ENCODE assay signal across 11 cellular contexts in genomic region chr6:106972500-106972899, GRCh38. TPM values are rescaled to one million over a fixed set of nuclear protein-coding genes. Genes with fewer than 3 reads are reported as not detected.
DNase-seq lines count a peak whose midpoint lies in the region; ATAC-seq, FAIRE-seq and TF ChIP-seq lines count a peak whose summit lies in the region.
"Had no signal": no experiment of that assay in that cellular context is flagged by ENCODE, and none has a peak within 500 bp of the region (broad histone marks: within the 10 kb centered on the region; RNA-seq: fewer than 3 reads in every experiment).

No MANE protein-coding gene starts in this region.

- no peaks in the 10 kb centered on the region for H3K9me3 Mint-ChIP-seq in astrocyte (ENCODE audit: unreplicated experiment)

- H3K4me1 Mint-ChIP-seq in astrocyte (ENCODE audit: low read depth, unreplicated experiment), result no peaks in the 10 kb centered on the region

- H3K4me1 ChIP-seq in astrocyte (ENCODE audit: insufficient read depth, low read length), result no peaks in the 10 kb centered on the region
- peaks cover 14% of the 10 kb centered on the region for H3K4me1 ChIP-seq in mononuclear cell (ENCODE audit: insufficient read depth, low read length)

- H3K36me3 ChIP-seq in astrocyte (ENCODE audit: insufficient read depth, low read length) (no peaks in the 10 kb centered on the region), MG63 (no peaks in the 10 kb centered on the region)
- H3K36me3 ChIP-seq: thoracic aorta had no signal

- H3K79me2 ChIP-seq in astrocyte (ENCODE audit: insufficient read depth, low read length), result peaks cover 4% of the 10 kb centered on the region

- peaks cover 20% of the 10 kb centered on the region for H3K27me3 Mint-ChIP-seq in astrocyte (ENCODE audit: low read depth, unreplicated experiment)

- peaks cover 36% of the 10 kb centered on the region for H3K27me3 ChIP-seq in astrocyte (ENCODE audit: insufficient read depth, low read length)
- H3K27me3 ChIP-seq in mononuclear cell (ENCODE audit: insufficient read depth, low read length), result peaks cover 46% of the 10 kb centered on the region
- H3K27me3 ChIP-seq in MG63, result peaks cover 44% of the 10 kb centered on the region

- FAIRE-seq in astrocyte (lab: Jason Lieb, UNC), result no peak
- FAIRE-seq: G401.6 had no signal

- H3K4me3 Mint-ChIP-seq in astrocyte (ENCODE audit: unreplicated experiment), result peak overlapping the region; percentile 87

- peak overlapping the region; percentile 13 for H3K9ac ChIP-seq in astrocyte (ENCODE audit: low read length)

- H3K36me3 Mint-ChIP-seq in astrocyte (ENCODE audit: low read depth, unreplicated experiment), result no peaks in the 10 kb centered on the region

- no peak overlapping the region for H3K27ac ChIP-seq in astrocyte (ENCODE audit: low read depth, low read length)
- H3K27ac ChIP-seq: thoracic aorta had no signal

- DNase-seq in COR-L47 (lab: John Stamatoyannopoulos, UW) (peak; percentile 22), NCI-H1092 treated with DMSO at 0.1 percent for 48 hours (lab: John Stamatoyannopoulos, UW) (peak; percentile 65), astrocyte (ENCODE audit: low read depth) (peak; percentile 6), GF-D8 (lab: John Stamatoyannopoulos, UW) (no peak), MG63 (no peak), RPMI8226 (no peak)
- DNase-seq: activated effector memory CD4-positive, alpha-beta T cell treated with Interleukin-2 at 50 U/mL for 16 hours had no signal

- no peak for ATAC-seq in GM21528 (IDR thresholded peaks at IDR 0.05; ENCODE audit: low FRiP score, unreplicated experiment)

- H3K4me3 ChIP-seq in astrocyte (ENCODE audit: insufficient read depth, low read depth, low read length) (peak overlapping the region; percentile 52), mononuclear cell (ENCODE audit: low read length) (peak overlapping the region; percentile 47), MG63 (no peak overlapping the region)
- H3K4me3 ChIP-seq: thoracic aorta had no signal

- peaks cover 7% of the 10 kb centered on the region for H4K20me1 ChIP-seq in astrocyte (ENCODE audit: insufficient read depth, low read length)

- no peak overlapping the region for H3K27ac Mint-ChIP-seq in astrocyte (ENCODE audit: unreplicated experiment)

- peak overlapping the region; percentile 83 for H3K4me2 ChIP-seq in astrocyte (ENCODE audit: low read length)

- H3K9me3 ChIP-seq in astrocyte (ENCODE audit: insufficient read depth, low read depth, low read length), result no peaks in the 10 kb centered on the region
- no peaks in the 10 kb centered on the region for H3K9me3 ChIP-seq in mononuclear cell (ENCODE audit: low read depth, low read length)
- H3K9me3 ChIP-seq in MG63, result no peaks in the 10 kb centered on the region
- H3K9me3 ChIP-seq: thoracic aorta had no signal

- TF ChIP-seq CTCF in astrocyte (IDR thresholded peaks at IDR 0.05; ENCODE audit: insufficient read depth, low read depth, low read length), result no peak

- H2AFZ ChIP-seq in astrocyte (ENCODE audit: low read depth, low read length), result peak overlapping the region; percentile 27

RNA-seq across cellular contexts. Expression of gene CD24, which starts 2.0 kb away (rescaled TPM):
- 51.1 and 95.1 TPM in 2 replicates for total RNA-seq in astrocyte
- total RNA-seq in mononuclear cell, result 2.4 TPM
- total RNA-seq in MG63 (2014; rRNA removed; shearing (Covaris generic); ENCODE audit: low replicate concordance), result 0.30 and 1.7 TPM in 2 replicates

RNA-seq across cellular contexts. Expression of gene MTRES1, which starts 55.5 kb away (rescaled TPM):
- 16.3 and 16.5 TPM in 2 replicates for total RNA-seq in astrocyte
- 22.7 TPM for total RNA-seq in mononuclear cell
- total RNA-seq in MG63 (2014; rRNA removed; shearing (Covaris generic); ENCODE audit: low replicate concordance), result 22.9 and 23.6 TPM in 2 replicates

Comparison
In these comparisons a context has a peak if more than half of its experiments do, and no peak if none do; other contexts are left out.
1. DNase-seq: peak in COR-L47 (single experiment), NCI-H1092 treated with DMSO at 0.1 percent for 48 hours (single experiment) and astrocyte (single experiment); none in GF-D8 (single experiment), MG63 (single experiment) and RPMI8226 (single experiment).
2. RNA of gene CD24, which starts 2.0 kb away (total RNA-seq): 51.1 to 95.1 TPM in astrocyte; 2.4 TPM in mononuclear cell (single experiment) and 0.30 to 1.7 TPM in MG63; every median in the first group is over 10 times any median in the second.